In genomic region chr10:88565072-88565471, GRCh38 we compare ENCODE assay signal across 8 cellular contexts. TPM values are rescaled to one million over a fixed set of nuclear protein-coding genes. Genes with fewer than 3 reads are reported as not detected.
DNase-seq lines count a peak whose midpoint lies in the region; ATAC-seq and TF ChIP-seq lines count a peak whose summit lies in the region.

No MANE protein-coding gene starts in this region.

- no peaks in the 10 kb centered on the region for H3K9me3 ChIP-seq in IMR-90 (ENCODE audit: control insufficient read depth, insufficient read depth, low read length)
- H3K9me3 ChIP-seq in effector memory CD4-positive, alpha-beta T cell (ENCODE audit: control insufficient read depth, low read length): no peaks in the 10 kb centered on the region

- no peak overlapping the region for H4K5ac ChIP-seq in IMR-90 (ENCODE audit: low read depth, low read length)

- H3K4me2 ChIP-seq in IMR-90 (ENCODE audit: low read depth, low read length): no peak overlapping the region

- dilution Hi-C loops in IMR-90 (cut with HindIII; ENCODE audit: low sequenced_read_pairs, unreplicated experiment): no loop called here

- H3K4ac ChIP-seq in IMR-90 (ENCODE audit: low read depth, low read length): no peak overlapping the region

- H3K9me1 ChIP-seq in IMR-90 (ENCODE audit: insufficient read depth, low read length): no peaks in the 10 kb centered on the region

- no peaks in the 10 kb centered on the region for H3K4me1 ChIP-seq in IMR-90 (ENCODE audit: control insufficient read depth, insufficient read depth, low read length)
- H3K4me1 ChIP-seq in effector memory CD4-positive, alpha-beta T cell (ENCODE audit: control insufficient read depth, insufficient read depth, low read length, poor library complexity, severe bottlenecking): no peaks in the 10 kb centered on the region

- H2BK15ac ChIP-seq in IMR-90 (ENCODE audit: low read depth, low read length): no peak overlapping the region

- no TSS peak for BruUV-seq in IMR-90 (replicated peaks; lab: Mats Ljungman, UMichigan)

- no peak overlapping the region for H3K4me3 ChIP-seq in IMR-90 (ENCODE audit: insufficient read depth, low read depth, low read length)
- H3K4me3 ChIP-seq in effector memory CD4-positive, alpha-beta T cell (ENCODE audit: insufficient read depth, low read depth, low read length, poor library complexity, severe bottlenecking): no peak overlapping the region

- intact Hi-C loops in IMR-90 (cut with micrococcal nuclease): loop anchor here (1.0 to 5.0 kb wide), 4 partner anchors 123 to 652 kb away; no protein-coding TSS in a partner anchor

- no peaks in the 10 kb centered on the region; the same call in 1 of the 2 replicates for H3K27me3 ChIP-seq in IMR-90 (ENCODE audit: control insufficient read depth, insufficient read depth, low read length)
- no peaks in the 10 kb centered on the region for H3K27me3 ChIP-seq in effector memory CD4-positive, alpha-beta T cell (replicated peaks; ENCODE audit: control insufficient read depth, insufficient read depth, low read length, poor library complexity, severe bottlenecking)

- no CpG with 5 or more reads among the region's 1 CpG for WGBS in IMR-90 (ENCODE audit: extremely low coverage in 2 of 2, insufficient read length in 1 of 2), 2 experiments

- H3K27ac ChIP-seq in IMR-90 (ENCODE audit: insufficient read depth, low read length): no peak overlapping the region
- H3K27ac ChIP-seq in VCaP: no peak overlapping the region
- no peak overlapping the region for H3K27ac ChIP-seq in effector memory CD4-positive, alpha-beta T cell (ENCODE audit: insufficient read depth, low read length, poor library complexity, severe bottlenecking)

- TF ChIP-seq RAD21 in IMR-90 (IDR thresholded peaks at IDR 0.05; ENCODE audit: low read length): peak; percentile 74

- H4K8ac ChIP-seq in IMR-90 (ENCODE audit: low read depth in 2 of 2, low read length in 2 of 2): no peak overlapping the region

- in situ Hi-C loops in IMR-90 (cut with MboI; ENCODE audit: low sequenced_read_pairs): loop anchor here (5.0 kb wide), 1 partner anchor 247 kb away; no protein-coding TSS in a partner anchor

- no peak overlapping the region for H3K56ac ChIP-seq in IMR-90 (ENCODE audit: extremely low read depth, insufficient read depth, low read length)

- POLR2A ChIA-PET in IMR-90 (lab: Charles Lee; ENCODE audit: unreplicated experiment): no interaction called here

- H2AK9ac ChIP-seq in IMR-90 (replicated peaks; ENCODE audit: low read depth, low read length, poor library complexity): no peak overlapping the region

- H4K20me1 ChIP-seq in IMR-90 (ENCODE audit: insufficient read depth, low read length): no peaks in the 10 kb centered on the region

- no peak overlapping the region for H2AK5ac ChIP-seq in IMR-90 (ENCODE audit: low read depth, low read length)

- CTCF ChIA-PET in IMR-90 (lab: Yijun Ruan, JAX): interaction anchor here (0.6 to 2.4 kb wide), 8 partner anchors 8 to 271 kb away, joined by 3 to 10 read pairs (median 4); partner anchors contain the start of genes LIPN and RNLS

- H2AFZ ChIP-seq in IMR-90 (replicated peaks; ENCODE audit: low read length, poor library complexity): no peak overlapping the region

- H2BK120ac ChIP-seq in IMR-90 (ENCODE audit: low read depth, low read length): no peak overlapping the region

- H3K18ac ChIP-seq in IMR-90 (ENCODE audit: low read depth, low read length): no peak overlapping the region

- no peak overlapping the region for H2BK20ac ChIP-seq in IMR-90 (ENCODE audit: low read depth, low read length)

- ATAC-seq in IMR-90 (ENCODE audit: low read depth): peak; percentile 85
- ATAC-seq in stimulated activated naive CD8-positive, alpha-beta T cell treated with anti-CD3 and anti-CD28 coated beads, Interleukin-15, Interleukin-2, amounts not matched to agents 100 U/mL and 50 U/mL, for 24 hours: no peak

- no peak overlapping the region for H3K9ac ChIP-seq in IMR-90 (ENCODE audit: low read depth, low read length)

- peak; percentile 36 for DNase-seq in DMS53 treated with DMSO at 0.1 percent for 48 hours (lab: John Stamatoyannopoulos, UW; ENCODE audit: unreplicated experiment)
- peak; percentile 61 for DNase-seq in IMR-90
- DNase-seq in kidney tubule cell (ENCODE audit: low spot score): peak; percentile 42
- no peak for DNase-seq in stimulated activated naive CD8-positive, alpha-beta T cell treated with anti-CD3 and anti-CD28 coated beads, Interleukin-15, Interleukin-2, amounts not matched to agents 100 U/mL and 50 U/mL, for 24 hours
- DNase-seq in activated effector memory CD4-positive, alpha-beta T cell treated with anti-CD3 and anti-CD28 coated beads, Interleukin-2, amount 50 U/mL, for 16 hours: no peak
- no peak for DNase-seq in cortex of kidney (lab: John Stamatoyannopoulos, UW)
- no peak for DNase-seq in effector memory CD4-positive, alpha-beta T cell

- no peak overlapping the region for H2BK5ac ChIP-seq in IMR-90 (ENCODE audit: low read depth, low read length, poor library complexity, severe bottlenecking)

- TF ChIP-seq CTCF in IMR-90 (conservative IDR thresholded peaks at IDR 0.05; ENCODE audit: low read depth, low read length): peak; percentile 63
- TF ChIP-seq CTCF in VCaP (conservative IDR thresholded peaks at IDR 0.05): peak; percentile 73

- no peak overlapping the region for H4K91ac ChIP-seq in IMR-90 (ENCODE audit: insufficient read depth, low read depth, low read length)

- no peaks in the 10 kb centered on the region for H3K79me1 ChIP-seq in IMR-90 (ENCODE audit: low read depth in 1 of 2, low read length in 2 of 2)

- no peak for TF ChIP-seq POLR2A in IMR-90 (IDR thresholded peaks at IDR 0.05; ENCODE audit: low read depth, low read length)

- no peak overlapping the region for H3K14ac ChIP-seq in IMR-90 (replicated peaks; ENCODE audit: low read depth, low read length)

- no peaks in the 10 kb centered on the region for H3K36me3 ChIP-seq in IMR-90 (ENCODE audit: control insufficient read depth, insufficient read depth, low read length)
- no peaks in the 10 kb centered on the region for H3K36me3 ChIP-seq in effector memory CD4-positive, alpha-beta T cell (ENCODE audit: control insufficient read depth, insufficient read depth, low read length)

- no peak overlapping the region for H3K23ac ChIP-seq in IMR-90 (ENCODE audit: low read depth, low read length)

TF ChIP-seq in IMR-90, 13 proteins besides CTCF, POLR2A, EP300 and RAD21:
- TF ChIP-seq SMC3 (IDR thresholded peaks at IDR 0.05; ENCODE audit: low read depth, low read length): peak; percentile 61
- TF ChIP-seq CHD1 (IDR thresholded peaks at IDR 0.05; ENCODE audit: low read depth, low read length): no peak

RNA-seq across cellular contexts. Expression of gene RNLS, which starts 18.0 kb away (rescaled TPM):
- total RNA-seq in IMR-90 (2012; rRNA removed): 4.2 and 7.0 TPM in 2 replicates
- 4.0 and 4.5 TPM in 2 replicates for polyA plus RNA-seq in IMR-90 (2012; rRNA removed)
- polyA plus RNA-seq in IMR-90 (2012; cell fraction: cytosol; rRNA removed): 3.2 and 4.8 TPM in 2 replicates
- polyA plus RNA-seq in IMR-90 (2012; cell fraction: nucleus; rRNA removed; ENCODE audit: low replicate concordance): 2.0 TPM in 2 replicates

RNA-seq across cellular contexts. Expression of gene LIPJ, which starts 21.5 kb away (rescaled TPM):
- total RNA-seq in IMR-90 (2012; rRNA removed): not detected in 2 replicates
- not detected in 2 replicates for polyA plus RNA-seq in IMR-90 (2012; rRNA removed)
- polyA plus RNA-seq in IMR-90 (2012; cell fraction: cytosol; rRNA removed): not detected in 2 replicates
- not detected in 2 replicates for polyA plus RNA-seq in IMR-90 (2012; cell fraction: nucleus; rRNA removed; ENCODE audit: low replicate concordance)

Comparison
In these comparisons a context has a peak if more than half of its experiments do, and no peak if none do; other contexts are left out.
1. DNase-seq: peak in DMS53 treated with DMSO at 0.1 percent for 48 hours (single experiment), IMR-90 (single experiment) and kidney tubule cell (single experiment); none in stimulated activated naive CD8-positive, alpha-beta T cell treated with anti-CD3 and anti-CD28 coated beads, Interleukin-15, Interleukin-2, amounts not matched to agents 100 U/mL and 50 U/mL, for 24 hours (single experiment), activated effector memory CD4-positive, alpha-beta T cell treated with anti-CD3 and anti-CD28 coated beads, Interleukin-2, amount 50 U/mL, for 16 hours (single experiment), cortex of kidney (single experiment) and effector memory CD4-positive, alpha-beta T cell (0 of 3).